2 cellular contexts compared by ENCODE assay signal in the genomic region with DNA sequence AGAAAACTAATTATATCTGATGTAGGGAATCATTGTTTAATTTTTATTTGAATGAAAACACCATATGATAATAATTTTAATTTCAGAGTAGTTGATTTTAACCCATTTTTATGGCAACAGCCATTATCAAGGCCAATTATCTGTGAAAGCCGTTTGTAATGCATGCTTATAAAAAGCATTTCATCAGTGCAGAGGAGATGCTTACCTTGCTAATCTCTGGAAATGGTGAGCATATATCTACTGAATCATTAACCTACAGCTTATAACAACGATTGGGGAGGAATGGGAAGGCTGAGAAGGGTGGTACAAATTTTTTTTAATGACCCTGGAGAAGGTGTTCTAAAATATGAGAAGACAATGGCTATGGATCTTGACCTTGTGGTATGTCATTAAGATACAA.
TF ChIP-seq lines count a peak whose summit lies in the region.

No MANE protein-coding gene starts in this region.

TF ChIP-seq in SK-N-SH, 30 proteins besides CTCF, POLR2A, EP300 and RAD21 (continued from another document):
- TF ChIP-seq, protein P1, sequence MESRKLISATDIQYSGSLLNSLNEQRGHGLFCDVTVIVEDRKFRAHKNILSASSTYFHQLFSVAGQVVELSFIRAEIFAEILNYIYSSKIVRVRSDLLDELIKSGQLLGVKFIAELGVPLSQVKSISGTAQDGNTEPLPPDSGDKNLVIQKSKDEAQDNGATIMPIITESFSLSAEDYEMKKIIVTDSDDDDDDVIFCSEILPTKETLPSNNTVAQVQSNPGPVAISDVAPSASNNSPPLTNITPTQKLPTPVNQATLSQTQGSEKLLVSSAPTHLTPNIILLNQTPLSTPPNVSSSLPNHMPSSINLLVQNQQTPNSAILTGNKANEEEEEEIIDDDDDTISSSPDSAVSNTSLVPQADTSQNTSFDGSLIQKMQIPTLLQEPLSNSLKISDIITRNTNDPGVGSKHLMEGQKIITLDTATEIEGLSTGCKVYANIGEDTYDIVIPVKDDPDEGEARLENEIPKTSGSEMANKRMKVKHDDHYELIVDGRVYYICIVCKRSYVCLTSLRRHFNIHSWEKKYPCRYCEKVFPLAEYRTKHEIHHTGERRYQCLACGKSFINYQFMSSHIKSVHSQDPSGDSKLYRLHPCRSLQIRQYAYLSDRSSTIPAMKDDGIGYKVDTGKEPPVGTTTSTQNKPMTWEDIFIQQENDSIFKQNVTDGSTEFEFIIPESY (IDR thresholded peaks at IDR 0.05; ENCODE audit: borderline replicate concordance, low read depth): no peak
- TF ChIP-seq FOXM1 (IDR thresholded peaks at IDR 0.05; ENCODE audit: low read depth): no peak
- no peak for TF ChIP-seq TAF1 (IDR thresholded peaks at IDR 0.05; ENCODE audit: borderline replicate concordance, low read depth, low read length)

TF ChIP-seq in SK-N-SH treated with all-trans-retinoic acid at 6 μM for 48 hours, 23 proteins besides CTCF, POLR2A, EP300 and RAD21 (continued from another document):
- TF ChIP-seq ZNF70 (CRISPR knock-in tag; IDR thresholded peaks at IDR 0.05) (0 out of 2 replicates have a peak, but pooled peaks have one; percentile 20), PPARA (CRISPR knock-in tag; IDR thresholded peaks at IDR 0.05; ENCODE audit: borderline replicate concordance) (0 out of 2 replicates have a peak, but pooled peaks have one; percentile 67), ZNF8 (CRISPR knock-in tag; IDR thresholded peaks at IDR 0.05) (peak; percentile 51; the same call in 1 of the 2 replicates), ARNTL (CRISPR knock-in tag; IDR thresholded peaks at IDR 0.05; ENCODE audit: borderline replicate concordance, low read depth) (no peak), BACH2 (CRISPR knock-in tag; IDR thresholded peaks at IDR 0.05; ENCODE audit: borderline replicate concordance) (no peak), ZC3H10 (CRISPR knock-in tag; IDR thresholded peaks at IDR 0.05) (no peak), ZFP3 (CRISPR knock-in tag; IDR thresholded peaks at IDR 0.05) (no peak), CSDC2 (CRISPR knock-in tag; IDR thresholded peaks at IDR 0.05) (no peak), ZNF565 (CRISPR knock-in tag; conservative IDR thresholded peaks at IDR 0.05; ENCODE audit: low read depth) (no peak), RARB (CRISPR knock-in tag; IDR thresholded peaks at IDR 0.05) (no peak)
- TF ChIP-seq, protein P2, sequence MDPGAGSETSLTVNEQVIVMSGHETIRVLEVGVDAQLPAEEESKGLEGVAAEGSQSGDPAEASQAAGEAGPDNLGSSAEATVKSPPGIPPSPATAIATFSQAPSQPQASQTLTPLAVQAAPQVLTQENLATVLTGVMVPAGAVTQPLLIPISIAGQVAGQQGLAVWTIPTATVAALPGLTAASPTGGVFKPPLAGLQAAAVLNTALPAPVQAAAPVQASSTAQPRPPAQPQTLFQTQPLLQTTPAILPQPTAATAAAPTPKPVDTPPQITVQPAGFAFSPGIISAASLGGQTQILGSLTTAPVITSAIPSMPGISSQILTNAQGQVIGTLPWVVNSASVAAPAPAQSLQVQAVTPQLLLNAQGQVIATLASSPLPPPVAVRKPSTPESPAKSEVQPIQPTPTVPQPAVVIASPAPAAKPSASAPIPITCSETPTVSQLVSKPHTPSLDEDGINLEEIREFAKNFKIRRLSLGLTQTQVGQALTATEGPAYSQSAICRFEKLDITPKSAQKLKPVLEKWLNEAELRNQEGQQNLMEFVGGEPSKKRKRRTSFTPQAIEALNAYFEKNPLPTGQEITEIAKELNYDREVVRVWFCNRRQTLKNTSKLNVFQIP (CRISPR knock-in tag; IDR thresholded peaks at IDR 0.05; ENCODE audit: borderline replicate concordance, low read depth): no peak
